Comparison of ENCODE assay signal across 13 cellular contexts in the genomic region with DNA sequence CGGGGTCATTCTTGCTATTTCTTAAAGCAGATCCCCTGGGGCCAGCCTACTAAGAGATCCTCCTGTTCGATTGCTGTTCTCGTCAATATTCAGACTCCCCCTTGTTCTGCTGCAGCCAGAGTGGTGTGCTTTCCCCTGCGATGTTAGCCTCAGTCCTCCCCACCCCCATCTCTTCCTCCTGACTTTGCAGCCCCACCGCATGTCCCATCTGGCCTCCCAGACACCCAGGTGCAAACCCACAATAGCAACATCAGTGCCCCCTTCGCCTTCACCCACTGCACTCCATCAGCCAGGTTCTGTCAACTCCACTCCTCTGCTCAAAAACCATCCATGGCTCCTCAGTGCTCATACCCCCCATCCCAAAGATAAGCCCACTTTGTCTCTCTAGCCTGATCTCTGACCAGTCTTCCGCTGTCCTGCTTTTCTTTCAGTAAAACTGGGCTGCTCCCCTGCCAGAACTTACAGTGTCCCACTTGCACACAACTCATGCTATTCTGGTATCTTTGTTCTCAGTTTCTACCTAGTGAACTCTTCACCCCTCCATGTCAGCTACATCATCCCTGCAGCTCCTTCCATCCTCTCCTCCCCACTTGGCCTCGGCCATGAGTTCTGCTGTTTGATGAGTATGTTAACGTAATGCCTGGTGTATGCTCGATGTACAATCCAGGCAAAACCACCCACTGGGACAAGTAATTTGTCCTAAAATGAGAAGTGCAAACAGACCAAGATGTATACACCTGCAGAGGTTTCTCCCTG. TPM values are rescaled to one million over a fixed set of nuclear protein-coding genes. Genes with fewer than 3 reads are reported as not detected.
"Had no signal": no experiment of that assay in that cellular context is flagged by ENCODE, and none has a peak within 500 bp of the region (broad histone marks: within the 10 kb centered on the region; RNA-seq: fewer than 3 reads in every experiment).

No MANE protein-coding gene starts in this region.

- H3K27me3 ChIP-seq: tibial artery had no signal

- H3K9ac ChIP-seq: parathyroid adenoma had no signal

- H3K9me3 Mint-ChIP-seq: activated CD4-positive, alpha-beta T cell treated with anti-CD3 and anti-CD28 coated beads, Interleukin-2, amount 10 ng/mL, durations not matched to agents 7 days and 5 days; activated naive CD4-positive, alpha-beta T cell treated with anti-CD3 and anti-CD28 coated beads, Interleukin-2, amount 50 U/mL, for 72 hours; activated T-cell treated with anti-CD3 and anti-CD28 coated beads, Interleukin-2, amount 50 U/mL, for 72 hours; endodermal cell; stimulated activated naive B cell treated with anti-CD40 and anti-IgM and Interleukin-4, amounts not matched to agents 10 μg/mL and 1 μg/mL and 100 μg/mL, for 72 hours had no signal

- H3K4me1 Mint-ChIP-seq: activated CD4-positive, alpha-beta T cell treated with anti-CD3 and anti-CD28 coated beads, Interleukin-2, amount 10 ng/mL, durations not matched to agents 7 days and 5 days had no signal

- DNase-seq: activated CD4-positive, alpha-beta T cell treated with anti-CD3 and anti-CD28 coated beads, Interleukin-2, amount 10 ng/mL, durations not matched to agents 7 days and 5 days; activated CD8-positive, alpha-beta memory T cell treated with anti-CD3 and anti-CD28 coated beads, Interleukin-2, amount 50 U/mL, for 48 hours; activated gamma-delta T cell; activated T-cell treated with anti-CD3 and anti-CD28 coated beads, Interleukin-2, amount 50 U/mL, for 72 hours; dorsolateral prefrontal cortex; endodermal cell; islet precursor cell; midbrain; stimulated activated CD4-positive, alpha-beta T cell treated with anti-CD3 and anti-CD28 coated beads, Interleukin-12 subunit alpha, Interleukin-12 subunit beta, amount 100 ng/mL, for 4 hours; stimulated activated naive B cell treated with anti-CD40 and anti-IgM and Interleukin-4, amounts not matched to agents 10 μg/mL and 1 μg/mL and 100 μg/mL, for 72 hours; tibial artery had no signal

- H3K4me3 ChIP-seq: dorsolateral prefrontal cortex, tibial artery had no signal

- H3K4me3 Mint-ChIP-seq: activated CD4-positive, alpha-beta T cell treated with anti-CD3 and anti-CD28 coated beads, Interleukin-2, amount 10 ng/mL, durations not matched to agents 7 days and 5 days; activated T-cell treated with anti-CD3 and anti-CD28 coated beads, Interleukin-2, amount 50 U/mL, for 72 hours; endodermal cell; stimulated activated naive B cell treated with anti-CD40 and anti-IgM and Interleukin-4, amounts not matched to agents 10 μg/mL and 1 μg/mL and 100 μg/mL, for 72 hours had no signal

- H3K27ac ChIP-seq: parathyroid adenoma, tibial artery had no signal

- H2AFZ ChIP-seq: parathyroid adenoma had no signal

- H3K36me3 Mint-ChIP-seq: activated naive CD4-positive, alpha-beta T cell treated with anti-CD3 and anti-CD28 coated beads, Interleukin-2, amount 50 U/mL, for 72 hours; stimulated activated naive B cell treated with anti-CD40 and anti-IgM and Interleukin-4, amounts not matched to agents 10 μg/mL and 1 μg/mL and 100 μg/mL, for 72 hours had no signal

- H3K4me1 ChIP-seq: parathyroid adenoma, tibial artery had no signal

- H3K27ac Mint-ChIP-seq: activated CD4-positive, alpha-beta T cell treated with anti-CD3 and anti-CD28 coated beads, Interleukin-2, amount 10 ng/mL, durations not matched to agents 7 days and 5 days; activated T-cell treated with anti-CD3 and anti-CD28 coated beads, Interleukin-2, amount 50 U/mL, for 72 hours; endodermal cell; stimulated activated naive B cell treated with anti-CD40 and anti-IgM and Interleukin-4, amounts not matched to agents 10 μg/mL and 1 μg/mL and 100 μg/mL, for 72 hours had no signal

- H3K79me2 ChIP-seq: parathyroid adenoma had no signal

- H3K9me3 ChIP-seq: tibial artery had no signal

RNA-seq across cellular contexts. Expression of gene COL13A1, which starts 26.6 kb away (rescaled TPM):
- total RNA-seq: activated CD4-positive, alpha-beta T cell treated with anti-CD3 and anti-CD28 coated beads, Interleukin-2, amount 10 ng/mL, durations not matched to agents 7 days and 5 days; activated naive CD4-positive, alpha-beta T cell treated with anti-CD3 and anti-CD28 coated beads, Interleukin-2, amount 50 U/mL, for 72 hours; activated T-cell treated with anti-CD3 and anti-CD28 coated beads, Interleukin-2, amount 50 U/mL, for 72 hours had no signal
